ENCODE assay signal across 10 cellular contexts in genomic region chr12:89494411-89495231, GRCh38.
DNase-seq lines count a peak whose midpoint lies in the region; ATAC-seq and TF ChIP-seq lines count a peak whose summit lies in the region.
"Had no signal": no experiment of that assay in that cellular context is flagged by ENCODE, and none has a peak within 500 bp of the region (broad histone marks: within the 10 kb centered on the region; RNA-seq: fewer than 3 reads in every experiment).

No MANE protein-coding gene starts in this region.

- H3K27ac ChIP-seq in caudate nucleus (ENCODE audit: low read depth, low read length), result peak overlapping the region; percentile 20
- H3K27ac ChIP-seq: KMS-11 had no signal

- peak; percentile 72 for DNase-seq in activated CD8-positive, alpha-beta memory T cell treated with anti-CD3 and anti-CD28 coated beads for 24 hours
- no peak for DNase-seq in activated CD8-positive, alpha-beta memory T cell treated with anti-CD3 and anti-CD28 coated beads, Interleukin-2, amount 50 U/mL, for 4 hours
- peak in 17 of 61 donors; percentile 5 to 81 (median 33) for DNase-seq in caudate nucleus (lab: John Stamatoyannopoulos, UW)
- peak; percentile 25 for DNase-seq in stimulated activated naive CD8-positive, alpha-beta T cell treated with anti-CD3 and anti-CD28 coated beads, Interleukin-15, Interleukin-2, amounts not matched to agents 100 U/mL and 50 U/mL, for 24 hours
- no peak for DNase-seq in NCI-H2107 (lab: John Stamatoyannopoulos, UW)
- no peak for DNase-seq in NOMO-1 treated with dmso at 0.1 percent for 144 hours (lab: John Stamatoyannopoulos, UW; ENCODE audit: unreplicated experiment)
- DNase-seq in GM10266 (ENCODE audit: extremely low spot score), result no peak
- DNase-seq: amygdala had no signal

- TF ChIP-seq CTCF in GM10266 (IDR thresholded peaks at IDR 0.05; ENCODE audit: control insufficient read depth, insufficient read depth, low read depth, missing control alignments), result no peak

- ATAC-seq in HG03442 (IDR thresholded peaks at IDR 0.05; ENCODE audit: unreplicated experiment), result peak; percentile 60
- ATAC-seq in stimulated activated naive CD8-positive, alpha-beta T cell treated with anti-CD3 and anti-CD28 coated beads, Interleukin-15, Interleukin-2, amounts not matched to agents 100 U/mL and 50 U/mL, for 24 hours, result peak; percentile 95

Comparison
In these comparisons a context has a peak if more than half of its experiments do, and no peak if none do; other contexts are left out.
1. DNase-seq: peak in activated CD8-positive, alpha-beta memory T cell treated with anti-CD3 and anti-CD28 coated beads for 24 hours (single experiment) and stimulated activated naive CD8-positive, alpha-beta T cell treated with anti-CD3 and anti-CD28 coated beads, Interleukin-15, Interleukin-2, amounts not matched to agents 100 U/mL and 50 U/mL, for 24 hours (single experiment); none in activated CD8-positive, alpha-beta memory T cell treated with anti-CD3 and anti-CD28 coated beads, Interleukin-2, amount 50 U/mL, for 4 hours (single experiment), NCI-H2107 (single experiment), NOMO-1 treated with dmso at 0.1 percent for 144 hours (single experiment) and GM10266 (single experiment).